23 cellular contexts compared by ENCODE assay signal in the genomic region with DNA sequence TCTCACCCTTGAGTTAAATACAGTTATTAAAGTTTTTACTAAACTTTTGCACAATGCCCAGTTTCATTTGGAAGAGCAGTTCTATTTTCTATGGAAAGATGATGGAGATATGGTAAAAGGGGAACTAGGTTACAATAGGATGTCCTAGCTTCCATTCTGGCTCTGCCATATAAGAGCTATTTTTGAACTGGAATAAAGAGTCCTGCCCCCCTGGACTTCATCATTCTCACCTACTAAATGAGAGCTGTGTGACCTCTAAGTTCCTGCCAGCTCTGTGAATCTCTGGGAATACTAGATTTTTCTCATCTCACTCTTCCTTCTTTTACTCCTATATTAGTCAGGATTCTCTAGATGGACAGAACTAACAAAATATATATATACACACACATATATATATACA.
DNase-seq lines count a peak whose midpoint lies in the region; ATAC-seq and TF ChIP-seq lines count a peak whose summit lies in the region.
"Had no signal": no experiment of that assay in that cellular context is flagged by ENCODE, and none has a peak within 500 bp of the region (broad histone marks: within the 10 kb centered on the region; RNA-seq: fewer than 3 reads in every experiment).

No MANE protein-coding gene starts in this region.

- no peaks in the 10 kb centered on the region for H3K36me3 ChIP-seq in right atrium auricular region
- no peaks in the 10 kb centered on the region for H3K36me3 ChIP-seq in heart right ventricle
- H3K36me3 ChIP-seq: BE2C, BLaER1 had no signal

- H3K4me1 ChIP-seq in right atrium auricular region (no peaks in the 10 kb centered on the region), heart right ventricle (peaks cover 0 to 4% (median 0%) of the 10 kb centered on the region in 9 donors)
- H3K4me1 ChIP-seq: BE2C, BLaER1 had no signal

- intact Hi-C loops in Right ventricle myocardium superior (cut with DNase I) = no loop called here
- intact Hi-C loops in heart right ventricle (cut with DNase I) = loop anchor here in 3 of 10 donors (10.0 kb wide), 3 partner anchors 95 to 835 kb away; no protein-coding TSS in a partner anchor
- intact Hi-C loops in left cardiac atrium (cut with DNase I) = loop anchor here in 1 of 2 donors (10.0 kb wide), 1 partner anchor 835 kb away; no protein-coding TSS in a partner anchor

- no peaks in the 10 kb centered on the region for H3K27me3 ChIP-seq in right atrium auricular region
- H3K27me3 ChIP-seq in heart right ventricle = no peaks in the 10 kb centered on the region
- H3K27me3 ChIP-seq: BE2C, BLaER1 had no signal

- ATAC-seq in Right ventricle myocardium superior (ENCODE audit: poor library complexity) (peak; percentile 83), heart right ventricle (peak in 6 of 8 donors; percentile 43 to 89 (median 74)), left cardiac atrium (peak; percentile 65 to 79), GM18505 (IDR thresholded peaks at IDR 0.05; ENCODE audit: unreplicated experiment) (no peak)
- ATAC-seq: GM12878 had no signal

- H3K4me3 ChIP-seq in right atrium auricular region (no peak overlapping the region), heart right ventricle (no peak overlapping the region)
- H3K4me3 ChIP-seq: BLaER1, GM12878 had no signal

- H3K9me3 ChIP-seq in right atrium auricular region (no peaks in the 10 kb centered on the region), heart right ventricle (no peaks in the 10 kb centered on the region)
- H3K9me3 ChIP-seq: BE2C, BLaER1 had no signal

- no peak for DNase-seq in Right ventricle myocardium superior
- no peak for DNase-seq in right atrium auricular region (ENCODE audit: low spot score)
- peak in 1 of 2 donors; percentile 20 for DNase-seq in heart right ventricle
- DNase-seq in left cardiac atrium = no peak
- no peak for DNase-seq in middle frontal gyrus (ENCODE audit: extremely low spot score, low spot score)
- DNase-seq: 8988T; ACHN; BE2C; C1 segment of cervical spinal cord; CD4-positive, alpha-beta memory T cell; CD4-positive, CD25-positive, alpha-beta regulatory T cell; CD8-positive, alpha-beta memory T cell; COR-L47; DMS 273 treated with DMSO at 0.1 percent for 48 hours; DMS153; DMS53; DMS79; DND-41; EL; GDM1 had no signal

- no peak for TF ChIP-seq POLR2A in GM18505 (IDR thresholded peaks at IDR 0.05; ENCODE audit: borderline replicate concordance, extremely low read depth, insufficient read depth, insufficient read length)

- TF ChIP-seq CTCF in right atrium auricular region (IDR thresholded peaks at IDR 0.05) (no peak), heart right ventricle (IDR thresholded peaks at IDR 0.05) (no peak)

- H3K27ac ChIP-seq in right atrium auricular region = no peak overlapping the region
- H3K27ac ChIP-seq in heart right ventricle = no peak overlapping the region
- H3K27ac ChIP-seq: BLaER1 had no signal
